Comparison of ENCODE assay signal across 1 cellular context in the genomic region with DNA sequence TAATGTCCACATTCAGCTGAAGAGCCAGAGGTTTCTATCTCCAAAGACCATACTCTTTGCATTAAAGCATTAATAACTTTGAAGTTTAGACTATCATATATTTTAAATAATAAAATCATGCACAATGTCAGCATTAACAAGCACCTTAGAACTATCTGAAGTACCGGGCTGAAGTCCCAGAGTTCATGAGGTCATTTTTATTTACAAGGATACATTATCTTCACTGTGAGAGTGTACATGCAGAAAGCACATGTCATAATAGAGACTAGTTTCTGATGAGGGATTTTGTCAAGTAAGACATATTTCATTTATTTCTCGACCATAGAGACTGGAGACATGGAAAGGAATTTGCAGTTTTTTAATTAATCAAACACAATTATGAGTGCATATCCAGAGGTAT.
A peak's percentile ranks its signal among the peaks of the same experiment; 100 is the strongest.
TF ChIP-seq lines count a peak whose summit lies in the region.

No MANE protein-coding gene starts in this region.

TF ChIP-seq in HepG2, 621 proteins besides CTCF, POLR2A, EP300 and RAD21 (continues in another document):
- TF ChIP-seq, protein P1, sequence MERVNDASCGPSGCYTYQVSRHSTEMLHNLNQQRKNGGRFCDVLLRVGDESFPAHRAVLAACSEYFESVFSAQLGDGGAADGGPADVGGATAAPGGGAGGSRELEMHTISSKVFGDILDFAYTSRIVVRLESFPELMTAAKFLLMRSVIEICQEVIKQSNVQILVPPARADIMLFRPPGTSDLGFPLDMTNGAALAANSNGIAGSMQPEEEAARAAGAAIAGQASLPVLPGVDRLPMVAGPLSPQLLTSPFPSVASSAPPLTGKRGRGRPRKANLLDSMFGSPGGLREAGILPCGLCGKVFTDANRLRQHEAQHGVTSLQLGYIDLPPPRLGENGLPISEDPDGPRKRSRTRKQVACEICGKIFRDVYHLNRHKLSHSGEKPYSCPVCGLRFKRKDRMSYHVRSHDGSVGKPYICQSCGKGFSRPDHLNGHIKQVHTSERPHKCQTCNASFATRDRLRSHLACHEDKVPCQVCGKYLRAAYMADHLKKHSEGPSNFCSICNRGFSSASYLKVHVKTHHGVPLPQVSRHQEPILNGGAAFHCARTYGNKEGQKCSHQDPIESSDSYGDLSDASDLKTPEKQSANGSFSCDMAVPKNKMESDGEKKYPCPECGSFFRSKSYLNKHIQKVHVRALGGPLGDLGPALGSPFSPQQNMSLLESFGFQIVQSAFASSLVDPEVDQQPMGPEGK (CRISPR knock-in tag; IDR thresholded peaks at IDR 0.05): no peak
- TF ChIP-seq IRX3 (CRISPR knock-in tag; IDR thresholded peaks at IDR 0.05; ENCODE audit: borderline replicate concordance, low read depth) (no peak), ZNF484 (CRISPR knock-in tag; IDR thresholded peaks at IDR 0.05; ENCODE audit: borderline replicate concordance, low read depth) (no peak), SRSF4 (IDR thresholded peaks at IDR 0.05; ENCODE audit: low read depth, low read length, poor library complexity, severe bottlenecking) (no peak), TBX3 (IDR thresholded peaks at IDR 0.05; ENCODE audit: borderline replicate concordance) (no peak), NR2F6 (IDR thresholded peaks at IDR 0.05) (peak; percentile 29; the same call in 1 of the 2 replicates), NR2F6 (CRISPR knock-in tag; IDR thresholded peaks at IDR 0.05) (no peak), TEAD2 (CRISPR knock-in tag; IDR thresholded peaks at IDR 0.05) (no peak), EED (CRISPR knock-in tag; IDR thresholded peaks at IDR 0.05) (no peak), HMG20A (CRISPR knock-in tag; IDR thresholded peaks at IDR 0.05; ENCODE audit: borderline replicate concordance) (peak; percentile 49; the same call in 1 of the 2 replicates), MAFF (IDR thresholded peaks at IDR 0.05; ENCODE audit: low read depth, low read length) (0 out of 2 replicates have a peak, but pooled peaks have one; percentile 7), ZNF180 (CRISPR knock-in tag; IDR thresholded peaks at IDR 0.05; ENCODE audit: borderline replicate concordance, low read depth) (no peak), MAFK (conservative IDR thresholded peaks at IDR 0.05 in 1 of 2, IDR thresholded peaks at IDR 0.05 in 1 of 2; ENCODE audit: low read length in 2 of 2) (peak in 1 of 2 experiments; percentile 37; a peak in 2 of 4 replicates), WIZ (CRISPR knock-in tag; IDR thresholded peaks at IDR 0.05) (no peak), ZNF432 (CRISPR knock-in tag; IDR thresholded peaks at IDR 0.05; ENCODE audit: borderline replicate concordance) (no peak)
- TF ChIP-seq, protein P2, sequence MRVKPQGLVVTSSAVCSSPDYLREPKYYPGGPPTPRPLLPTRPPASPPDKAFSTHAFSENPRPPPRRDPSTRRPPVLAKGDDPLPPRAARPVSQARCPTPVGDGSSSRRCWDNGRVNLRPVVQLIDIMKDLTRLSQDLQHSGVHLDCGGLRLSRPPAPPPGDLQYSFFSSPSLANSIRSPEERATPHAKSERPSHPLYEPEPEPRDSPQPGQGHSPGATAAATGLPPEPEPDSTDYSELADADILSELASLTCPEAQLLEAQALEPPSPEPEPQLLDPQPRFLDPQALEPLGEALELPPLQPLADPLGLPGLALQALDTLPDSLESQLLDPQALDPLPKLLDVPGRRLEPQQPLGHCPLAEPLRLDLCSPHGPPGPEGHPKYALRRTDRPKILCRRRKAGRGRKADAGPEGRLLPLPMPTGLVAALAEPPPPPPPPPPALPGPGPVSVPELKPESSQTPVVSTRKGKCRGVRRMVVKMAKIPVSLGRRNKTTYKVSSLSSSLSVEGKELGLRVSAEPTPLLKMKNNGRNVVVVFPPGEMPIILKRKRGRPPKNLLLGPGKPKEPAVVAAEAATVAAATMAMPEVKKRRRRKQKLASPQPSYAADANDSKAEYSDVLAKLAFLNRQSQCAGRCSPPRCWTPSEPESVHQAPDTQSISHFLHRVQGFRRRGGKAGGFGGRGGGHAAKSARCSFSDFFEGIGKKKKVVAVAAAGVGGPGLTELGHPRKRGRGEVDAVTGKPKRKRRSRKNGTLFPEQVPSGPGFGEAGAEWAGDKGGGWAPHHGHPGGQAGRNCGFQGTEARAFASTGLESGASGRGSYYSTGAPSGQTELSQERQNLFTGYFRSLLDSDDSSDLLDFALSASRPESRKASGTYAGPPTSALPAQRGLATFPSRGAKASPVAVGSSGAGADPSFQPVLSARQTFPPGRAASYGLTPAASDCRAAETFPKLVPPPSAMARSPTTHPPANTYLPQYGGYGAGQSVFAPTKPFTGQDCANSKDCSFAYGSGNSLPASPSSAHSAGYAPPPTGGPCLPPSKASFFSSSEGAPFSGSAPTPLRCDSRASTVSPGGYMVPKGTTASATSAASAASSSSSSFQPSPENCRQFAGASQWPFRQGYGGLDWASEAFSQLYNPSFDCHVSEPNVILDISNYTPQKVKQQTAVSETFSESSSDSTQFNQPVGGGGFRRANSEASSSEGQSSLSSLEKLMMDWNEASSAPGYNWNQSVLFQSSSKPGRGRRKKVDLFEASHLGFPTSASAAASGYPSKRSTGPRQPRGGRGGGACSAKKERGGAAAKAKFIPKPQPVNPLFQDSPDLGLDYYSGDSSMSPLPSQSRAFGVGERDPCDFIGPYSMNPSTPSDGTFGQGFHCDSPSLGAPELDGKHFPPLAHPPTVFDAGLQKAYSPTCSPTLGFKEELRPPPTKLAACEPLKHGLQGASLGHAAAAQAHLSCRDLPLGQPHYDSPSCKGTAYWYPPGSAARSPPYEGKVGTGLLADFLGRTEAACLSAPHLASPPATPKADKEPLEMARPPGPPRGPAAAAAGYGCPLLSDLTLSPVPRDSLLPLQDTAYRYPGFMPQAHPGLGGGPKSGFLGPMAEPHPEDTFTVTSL (CRISPR knock-in tag; IDR thresholded peaks at IDR 0.05; ENCODE audit: borderline replicate concordance): peak; percentile 32; the same call in 1 of the 2 replicates
- TF ChIP-seq, protein P3, sequence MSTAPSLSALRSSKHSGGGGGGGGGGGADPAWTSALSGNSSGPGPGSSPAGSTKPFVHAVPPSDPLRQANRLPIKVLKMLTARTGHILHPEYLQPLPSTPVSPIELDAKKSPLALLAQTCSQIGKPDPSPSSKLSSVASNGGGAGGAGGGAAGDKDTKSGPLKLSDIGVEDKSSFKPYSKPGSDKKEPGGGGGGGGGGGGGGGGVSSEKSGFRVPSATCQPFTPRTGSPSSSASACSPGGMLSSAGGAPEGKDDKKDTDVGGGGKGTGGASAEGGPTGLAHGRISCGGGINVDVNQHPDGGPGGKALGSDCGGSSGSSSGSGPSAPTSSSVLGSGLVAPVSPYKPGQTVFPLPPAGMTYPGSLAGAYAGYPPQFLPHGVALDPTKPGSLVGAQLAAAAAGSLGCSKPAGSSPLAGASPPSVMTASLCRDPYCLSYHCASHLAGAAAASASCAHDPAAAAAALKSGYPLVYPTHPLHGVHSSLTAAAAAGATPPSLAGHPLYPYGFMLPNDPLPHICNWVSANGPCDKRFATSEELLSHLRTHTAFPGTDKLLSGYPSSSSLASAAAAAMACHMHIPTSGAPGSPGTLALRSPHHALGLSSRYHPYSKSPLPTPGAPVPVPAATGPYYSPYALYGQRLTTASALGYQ (CRISPR knock-in tag; IDR thresholded peaks at IDR 0.05): no peak
- TF ChIP-seq, protein P4, sequence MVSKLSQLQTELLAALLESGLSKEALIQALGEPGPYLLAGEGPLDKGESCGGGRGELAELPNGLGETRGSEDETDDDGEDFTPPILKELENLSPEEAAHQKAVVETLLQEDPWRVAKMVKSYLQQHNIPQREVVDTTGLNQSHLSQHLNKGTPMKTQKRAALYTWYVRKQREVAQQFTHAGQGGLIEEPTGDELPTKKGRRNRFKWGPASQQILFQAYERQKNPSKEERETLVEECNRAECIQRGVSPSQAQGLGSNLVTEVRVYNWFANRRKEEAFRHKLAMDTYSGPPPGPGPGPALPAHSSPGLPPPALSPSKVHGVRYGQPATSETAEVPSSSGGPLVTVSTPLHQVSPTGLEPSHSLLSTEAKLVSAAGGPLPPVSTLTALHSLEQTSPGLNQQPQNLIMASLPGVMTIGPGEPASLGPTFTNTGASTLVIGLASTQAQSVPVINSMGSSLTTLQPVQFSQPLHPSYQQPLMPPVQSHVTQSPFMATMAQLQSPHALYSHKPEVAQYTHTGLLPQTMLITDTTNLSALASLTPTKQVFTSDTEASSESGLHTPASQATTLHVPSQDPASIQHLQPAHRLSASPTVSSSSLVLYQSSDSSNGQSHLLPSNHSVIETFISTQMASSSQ (IDR thresholded peaks at IDR 0.05; ENCODE audit: low read depth): no peak
- TF ChIP-seq, protein P4 (CRISPR knock-in tag; IDR thresholded peaks at IDR 0.05; ENCODE audit: borderline replicate concordance): no peak
- TF ChIP-seq, protein P5, sequence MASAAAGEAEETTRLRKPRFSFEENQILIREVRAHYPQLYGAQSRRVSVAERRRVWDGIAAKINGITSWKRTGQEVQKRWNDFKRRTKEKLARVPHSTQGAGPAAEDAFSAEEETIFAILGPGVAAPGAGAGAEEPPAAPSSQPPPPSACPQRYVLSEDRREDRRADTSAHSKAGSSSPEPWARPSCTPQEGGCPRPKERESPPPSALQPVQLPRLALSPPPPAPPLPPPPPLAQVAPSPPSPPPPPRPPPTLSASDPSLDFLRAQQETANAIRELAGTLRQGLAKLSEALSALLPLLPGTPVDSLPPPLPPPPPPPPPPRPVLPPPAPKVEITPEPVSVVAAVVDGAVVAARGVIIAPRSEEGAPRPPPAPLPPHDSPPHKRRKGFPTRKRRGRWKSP (CRISPR knock-in tag; IDR thresholded peaks at IDR 0.05): no peak
- TF ChIP-seq, protein P6, sequence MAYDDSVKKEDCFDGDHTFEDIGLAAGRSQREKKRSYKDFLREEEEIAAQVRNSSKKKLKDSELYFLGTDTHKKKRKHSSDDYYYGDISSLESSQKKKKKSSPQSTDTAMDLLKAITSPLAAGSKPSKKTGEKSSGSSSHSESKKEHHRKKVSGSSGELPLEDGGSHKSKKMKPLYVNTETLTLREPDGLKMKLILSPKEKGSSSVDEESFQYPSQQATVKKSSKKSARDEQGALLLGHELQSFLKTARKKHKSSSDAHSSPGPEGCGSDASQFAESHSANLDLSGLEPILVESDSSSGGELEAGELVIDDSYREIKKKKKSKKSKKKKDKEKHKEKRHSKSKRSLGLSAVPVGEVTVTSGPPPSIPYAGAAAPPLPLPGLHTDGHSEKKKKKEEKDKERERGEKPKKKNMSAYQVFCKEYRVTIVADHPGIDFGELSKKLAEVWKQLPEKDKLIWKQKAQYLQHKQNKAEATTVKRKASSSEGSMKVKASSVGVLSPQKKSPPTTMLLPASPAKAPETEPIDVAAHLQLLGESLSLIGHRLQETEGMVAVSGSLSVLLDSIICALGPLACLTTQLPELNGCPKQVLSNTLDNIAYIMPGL (CRISPR knock-in tag; IDR thresholded peaks at IDR 0.05; ENCODE audit: borderline replicate concordance in 1 of 2, low read depth in 1 of 2): no peak
- TF ChIP-seq, protein P7, sequence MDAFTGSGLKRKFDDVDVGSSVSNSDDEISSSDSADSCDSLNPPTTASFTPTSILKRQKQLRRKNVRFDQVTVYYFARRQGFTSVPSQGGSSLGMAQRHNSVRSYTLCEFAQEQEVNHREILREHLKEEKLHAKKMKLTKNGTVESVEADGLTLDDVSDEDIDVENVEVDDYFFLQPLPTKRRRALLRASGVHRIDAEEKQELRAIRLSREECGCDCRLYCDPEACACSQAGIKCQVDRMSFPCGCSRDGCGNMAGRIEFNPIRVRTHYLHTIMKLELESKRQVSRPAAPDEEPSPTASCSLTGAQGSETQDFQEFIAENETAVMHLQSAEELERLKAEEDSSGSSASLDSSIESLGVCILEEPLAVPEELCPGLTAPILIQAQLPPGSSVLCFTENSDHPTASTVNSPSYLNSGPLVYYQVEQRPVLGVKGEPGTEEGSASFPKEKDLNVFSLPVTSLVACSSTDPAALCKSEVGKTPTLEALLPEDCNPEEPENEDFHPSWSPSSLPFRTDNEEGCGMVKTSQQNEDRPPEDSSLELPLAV (CRISPR knock-in tag; conservative IDR thresholded peaks at IDR 0.05; ENCODE audit: low read depth): no peak
- TF ChIP-seq, protein P8, sequence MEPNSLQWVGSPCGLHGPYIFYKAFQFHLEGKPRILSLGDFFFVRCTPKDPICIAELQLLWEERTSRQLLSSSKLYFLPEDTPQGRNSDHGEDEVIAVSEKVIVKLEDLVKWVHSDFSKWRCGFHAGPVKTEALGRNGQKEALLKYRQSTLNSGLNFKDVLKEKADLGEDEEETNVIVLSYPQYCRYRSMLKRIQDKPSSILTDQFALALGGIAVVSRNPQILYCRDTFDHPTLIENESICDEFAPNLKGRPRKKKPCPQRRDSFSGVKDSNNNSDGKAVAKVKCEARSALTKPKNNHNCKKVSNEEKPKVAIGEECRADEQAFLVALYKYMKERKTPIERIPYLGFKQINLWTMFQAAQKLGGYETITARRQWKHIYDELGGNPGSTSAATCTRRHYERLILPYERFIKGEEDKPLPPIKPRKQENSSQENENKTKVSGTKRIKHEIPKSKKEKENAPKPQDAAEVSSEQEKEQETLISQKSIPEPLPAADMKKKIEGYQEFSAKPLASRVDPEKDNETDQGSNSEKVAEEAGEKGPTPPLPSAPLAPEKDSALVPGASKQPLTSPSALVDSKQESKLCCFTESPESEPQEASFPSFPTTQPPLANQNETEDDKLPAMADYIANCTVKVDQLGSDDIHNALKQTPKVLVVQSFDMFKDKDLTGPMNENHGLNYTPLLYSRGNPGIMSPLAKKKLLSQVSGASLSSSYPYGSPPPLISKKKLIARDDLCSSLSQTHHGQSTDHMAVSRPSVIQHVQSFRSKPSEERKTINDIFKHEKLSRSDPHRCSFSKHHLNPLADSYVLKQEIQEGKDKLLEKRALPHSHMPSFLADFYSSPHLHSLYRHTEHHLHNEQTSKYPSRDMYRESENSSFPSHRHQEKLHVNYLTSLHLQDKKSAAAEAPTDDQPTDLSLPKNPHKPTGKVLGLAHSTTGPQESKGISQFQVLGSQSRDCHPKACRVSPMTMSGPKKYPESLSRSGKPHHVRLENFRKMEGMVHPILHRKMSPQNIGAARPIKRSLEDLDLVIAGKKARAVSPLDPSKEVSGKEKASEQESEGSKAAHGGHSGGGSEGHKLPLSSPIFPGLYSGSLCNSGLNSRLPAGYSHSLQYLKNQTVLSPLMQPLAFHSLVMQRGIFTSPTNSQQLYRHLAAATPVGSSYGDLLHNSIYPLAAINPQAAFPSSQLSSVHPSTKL (CRISPR knock-in tag; IDR thresholded peaks at IDR 0.05): peak; percentile 48; the same call in 1 of the 2 replicates
